Comparison of ENCODE assay signal across 8 cellular contexts in the genomic region with DNA sequence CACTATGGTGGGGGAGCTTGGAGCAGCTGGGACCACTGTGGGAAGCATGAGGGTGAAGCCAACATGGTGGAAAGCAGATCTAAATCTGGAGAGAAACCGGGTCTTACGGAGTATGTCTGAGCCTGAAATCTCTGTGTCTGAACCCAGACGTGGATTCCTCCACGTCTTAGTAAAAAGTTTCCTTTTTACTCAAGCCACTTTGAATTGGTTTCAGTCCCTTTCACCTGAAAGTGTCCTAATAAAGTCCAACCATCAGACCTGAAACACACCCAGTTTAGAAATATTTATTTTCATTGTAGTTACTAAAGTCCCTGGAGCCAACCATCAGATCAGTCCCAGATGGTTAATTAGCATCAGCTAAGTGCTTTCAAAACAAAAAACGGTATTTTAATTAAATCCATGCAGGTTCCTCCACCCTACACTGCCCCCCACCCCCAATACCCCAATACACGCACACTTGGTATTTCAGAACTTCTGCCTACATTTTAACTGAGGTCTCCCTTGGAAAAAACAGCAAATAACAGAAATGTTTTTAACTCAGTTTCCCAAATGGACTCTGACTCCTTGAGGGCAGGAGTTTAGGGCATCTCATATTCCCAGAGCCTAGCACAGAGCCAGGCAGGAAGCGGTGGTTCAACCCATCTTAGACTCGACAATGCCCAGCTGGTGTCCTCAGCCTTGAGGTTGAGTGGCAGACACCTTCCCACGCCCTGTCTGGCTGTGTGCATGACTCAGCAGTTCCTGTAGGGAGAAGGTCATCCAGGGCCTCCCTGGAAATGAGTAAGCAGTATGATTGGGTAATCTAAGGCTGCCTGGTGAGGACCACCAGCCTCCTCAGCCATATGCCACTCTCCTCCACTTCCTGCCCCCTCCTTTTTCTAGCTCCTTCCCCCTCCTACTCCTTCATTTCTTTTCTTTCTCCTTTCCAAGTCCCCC.
A peak's percentile ranks its signal among the peaks of the same experiment; 100 is the strongest.
DNase-seq lines count a peak whose midpoint lies in the region; ATAC-seq, FAIRE-seq and TF ChIP-seq lines count a peak whose summit lies in the region.

No MANE protein-coding gene starts in this region.

- H3K27ac ChIP-seq in A549 (peak overlapping the region; percentile 93 to 96), PC-9 (peak overlapping the region; percentile 80), small intestine (ENCODE audit: low read depth in 1 of 2, low read length in 1 of 2) (no peak overlapping the region)

- TF ChIP-seq CTCF in A549 (IDR thresholded peaks at IDR 0.05) (no peak), GM12864 (IDR thresholded peaks at IDR 0.05; ENCODE audit: low read depth, low read length, missing control alignments) (no peak), PC-9 (conservative IDR thresholded peaks at IDR 0.05) (no peak), epithelial cell of esophagus (IDR thresholded peaks at IDR 0.05; ENCODE audit: insufficient read depth, low read depth, low read length, missing control alignments) (no peak), GM10266 (IDR thresholded peaks at IDR 0.05; ENCODE audit: control insufficient read depth, insufficient read depth, low read depth, missing control alignments) (no peak)

- H3K9me2 ChIP-seq in PC-9 (ENCODE audit: insufficient read depth): no peaks in the 10 kb centered on the region

- FAIRE-seq in A549 (lab: Jason Lieb, UNC): peak; percentile 83
- no peak for FAIRE-seq in small intestine (lab: Jason Lieb, UNC)

- peak overlapping the region; percentile 64 for H3K4me2 ChIP-seq in A549
- H3K4me2 ChIP-seq in PC-9: 0 out of 2 replicates have a peak overlapping the region, but pooled peaks have one; percentile 23

- DNase-seq in A549 (ENCODE audit: low read depth in 1 of 2, low spot score in 1 of 2) (peak; percentile 81 to 96), GM12864 (ENCODE audit: low read depth) (peak; percentile 12), PC-9 (no peak), epithelial cell of esophagus (ENCODE audit: low read depth) (peak; percentile 97), small intestine (peak; percentile 56), GM10266 (ENCODE audit: extremely low spot score) (no peak), COR-L47 (lab: John Stamatoyannopoulos, UW) (no peak)

- POLR2A ChIA-PET in A549 (lab: Yijun Ruan, JAX) (no interaction called here), PC-9 (lab: Charles Lee; ENCODE audit: unreplicated experiment) (no interaction called here)

- no peak overlapping the region for H2AFZ ChIP-seq in PC-9

- intact Hi-C loops in PC-9 (cut with micrococcal nuclease; ENCODE audit: unreplicated experiment): no loop called here

- H3K79me2 ChIP-seq in PC-9 (ENCODE audit: low read depth): no peaks in the 10 kb centered on the region

- peaks cover 36% of the 10 kb centered on the region for H3K4me1 ChIP-seq in A549
- H3K4me1 ChIP-seq in PC-9 (replicated peaks; ENCODE audit: insufficient read depth): peaks cover 19% of the 10 kb centered on the region
- H3K4me1 ChIP-seq in small intestine (ENCODE audit: control insufficient read depth in 2 of 2, insufficient read depth in 1 of 2, low read depth in 1 of 2, low read length in 1 of 2): no peaks in the 10 kb centered on the region

- TF ChIP-seq RAD21 in A549 (conservative IDR thresholded peaks at IDR 0.05 in 1 of 2, IDR thresholded peaks at IDR 0.05 in 1 of 2): peak in 1 of 2 experiments; percentile 24; a peak in 1 of 5 replicates

- TF ChIP-seq EP300 in A549 (IDR thresholded peaks at IDR 0.05): peak; percentile 82 to 86; a peak in 3 of 5 replicates

- H3K9me3 ChIP-seq in A549 (peaks cover 37% of the 10 kb centered on the region), PC-9 (ENCODE audit: insufficient read depth, low read depth) (no peaks in the 10 kb centered on the region; the same call in 1 of the 2 replicates), small intestine (ENCODE audit: control insufficient read depth, low read depth) (no peaks in the 10 kb centered on the region)

- no peaks in the 10 kb centered on the region for H4K20me1 ChIP-seq in PC-9 (ENCODE audit: insufficient read depth)

- H3F3A ChIP-seq in PC-9 (ENCODE audit: insufficient read depth, low read depth): no peaks in the 10 kb centered on the region

- CTCF ChIA-PET in A549 (lab: Yijun Ruan, JAX) (interaction anchor here (0.6 to 2.8 kb wide), 6 partner anchors 12 to 811 kb away, joined by 3 to 12 read pairs (median 4); no protein-coding TSS in a partner anchor), PC-9 (lab: Charles Lee) (no interaction called here)

- no TSS peak for BruUV-seq in PC-9 (replicated peaks; lab: Mats Ljungman, UMichigan)

- no peaks in the 10 kb centered on the region for H3K27me3 ChIP-seq in PC-9 (ENCODE audit: insufficient read depth, low read depth)
- no peaks in the 10 kb centered on the region for H3K27me3 ChIP-seq in small intestine (ENCODE audit: control insufficient read depth in 2 of 2, insufficient read depth in 2 of 2, low read length in 2 of 2)

- H3K4me3 ChIP-seq in A549: no peak overlapping the region
- H3K4me3 ChIP-seq in GM12864 (ENCODE audit: low read depth, low read length): no peak overlapping the region
- no peak overlapping the region for H3K4me3 ChIP-seq in PC-9
- H3K4me3 ChIP-seq in epithelial cell of esophagus (ENCODE audit: low read length): no peak overlapping the region
- H3K4me3 ChIP-seq in small intestine (ENCODE audit: low read depth in 1 of 2, low read length in 2 of 2): no peak overlapping the region

- 55% methylated on average over 9 of the region's 9 CpGs for WGBS in A549 (ENCODE audit: missing lambda C conversion rate)
- WGBS in small intestine, 3 donors: 63 to 65% (median 65%) methylated on average over 9 of the region's 9 CpGs

- no peaks in the 10 kb centered on the region for H3K36me3 ChIP-seq in PC-9 (ENCODE audit: low read depth)
- H3K36me3 ChIP-seq in small intestine (ENCODE audit: control insufficient read depth in 2 of 2, insufficient read depth in 2 of 2, low read length in 2 of 2): no peaks in the 10 kb centered on the region

- TF ChIP-seq POLR2A in A549 (IDR thresholded peaks at IDR 0.05; ENCODE audit: low read length): no peak

- ATAC-seq in A549 (peak; percentile 92 to 94), HG02970 (IDR thresholded peaks at IDR 0.05; ENCODE audit: low FRiP score, unreplicated experiment) (no peak)

TF ChIP-seq in A549, 52 proteins besides CTCF, POLR2A, EP300 and RAD21 (continues in another document):
- TF ChIP-seq RNF2 (IDR thresholded peaks at IDR 0.05; ENCODE audit: borderline replicate concordance, low read depth) (no peak), NPAS2 (CRISPR knock-in tag; IDR thresholded peaks at IDR 0.05; ENCODE audit: borderline replicate concordance) (no peak), NR3C1 (IDR thresholded peaks at IDR 0.05) (no peak), FOXS1 (CRISPR knock-in tag; IDR thresholded peaks at IDR 0.05) (no peak), GATA3 (IDR thresholded peaks at IDR 0.05; ENCODE audit: borderline replicate concordance) (peak; percentile 83), EHF (CRISPR knock-in tag; IDR thresholded peaks at IDR 0.05) (peak; percentile 44; the same call in 1 of the 2 replicates), ATOH8 (CRISPR knock-in tag; IDR thresholded peaks at IDR 0.05; ENCODE audit: low read depth) (peak; percentile 87), NFE2L2 (conservative IDR thresholded peaks at IDR 0.05; ENCODE audit: low read length) (peak; percentile 100), JUNB (IDR thresholded peaks at IDR 0.05) (peak; percentile 79), FOSL2 (IDR thresholded peaks at IDR 0.05) (peak; percentile 85), FOSL2 (CRISPR knock-in tag; IDR thresholded peaks at IDR 0.05) (peak; percentile 96), HOXB5 (CRISPR knock-in tag; IDR thresholded peaks at IDR 0.05) (no peak; the same call in 1 of the 2 replicates), SMC3 (IDR thresholded peaks at IDR 0.05) (peak; percentile 13; the same call in 2 of the 3 replicates), MAZ (IDR thresholded peaks at IDR 0.05; ENCODE audit: borderline replicate concordance, low read depth, low read length) (no peak), MAFK (IDR thresholded peaks at IDR 0.05; ENCODE audit: partially characterized antibody) (peak; percentile 100), JUN (IDR thresholded peaks at IDR 0.05) (peak in 1 of 2 experiments; percentile 76; a peak in 2 of 5 replicates), KDM5A (IDR thresholded peaks at IDR 0.05) (no peak), TFCP2L1 (CRISPR knock-in tag; IDR thresholded peaks at IDR 0.05) (no peak), PHF8 (IDR thresholded peaks at IDR 0.05; ENCODE audit: borderline replicate concordance, low read depth) (no peak), HEYL (CRISPR knock-in tag; IDR thresholded peaks at IDR 0.05) (no peak; the same call in 1 of the 2 replicates), FOSB (CRISPR knock-in tag; IDR thresholded peaks at IDR 0.05) (0 out of 2 replicates have a peak, but pooled peaks have one; percentile 50), CEBPB (IDR thresholded peaks at IDR 0.05) (peak; percentile 83 to 97)
- TF ChIP-seq, protein P1, sequence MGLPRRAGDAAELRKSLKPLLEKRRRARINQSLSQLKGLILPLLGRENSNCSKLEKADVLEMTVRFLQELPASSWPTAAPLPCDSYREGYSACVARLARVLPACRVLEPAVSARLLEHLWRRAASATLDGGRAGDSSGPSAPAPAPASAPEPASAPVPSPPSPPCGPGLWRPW (IDR thresholded peaks at IDR 0.05): peak; percentile 90
- TF ChIP-seq, protein P2, sequence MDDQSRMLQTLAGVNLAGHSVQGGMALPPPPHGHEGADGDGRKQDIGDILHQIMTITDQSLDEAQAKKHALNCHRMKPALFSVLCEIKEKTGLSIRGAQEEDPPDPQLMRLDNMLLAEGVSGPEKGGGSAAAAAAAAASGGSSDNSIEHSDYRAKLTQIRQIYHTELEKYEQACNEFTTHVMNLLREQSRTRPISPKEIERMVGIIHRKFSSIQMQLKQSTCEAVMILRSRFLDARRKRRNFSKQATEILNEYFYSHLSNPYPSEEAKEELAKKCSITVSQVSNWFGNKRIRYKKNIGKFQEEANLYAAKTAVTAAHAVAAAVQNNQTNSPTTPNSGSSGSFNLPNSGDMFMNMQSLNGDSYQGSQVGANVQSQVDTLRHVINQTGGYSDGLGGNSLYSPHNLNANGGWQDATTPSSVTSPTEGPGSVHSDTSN (IDR thresholded peaks at IDR 0.05): peak; percentile 80; the same call in 1 of the 2 replicates
- TF ChIP-seq, protein P3, sequence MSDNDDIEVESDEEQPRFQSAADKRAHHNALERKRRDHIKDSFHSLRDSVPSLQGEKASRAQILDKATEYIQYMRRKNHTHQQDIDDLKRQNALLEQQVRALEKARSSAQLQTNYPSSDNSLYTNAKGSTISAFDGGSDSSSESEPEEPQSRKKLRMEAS (IDR thresholded peaks at IDR 0.05): peak; percentile 84

Comparison
In these comparisons a context has a peak if more than half of its experiments do, and no peak if none do; other contexts are left out.
1. DNase-seq: peak in A549 (2 of 2), GM12864 (single experiment), epithelial cell of esophagus (single experiment) and small intestine (single experiment); none in PC-9 (0 of 2), GM10266 (single experiment) and COR-L47 (single experiment).
2. H3K27ac ChIP-seq: peak in A549 (2 of 2) and PC-9 (single experiment); none in small intestine (0 of 2).